15 cellular contexts compared by ENCODE assay signal in the genomic region with DNA sequence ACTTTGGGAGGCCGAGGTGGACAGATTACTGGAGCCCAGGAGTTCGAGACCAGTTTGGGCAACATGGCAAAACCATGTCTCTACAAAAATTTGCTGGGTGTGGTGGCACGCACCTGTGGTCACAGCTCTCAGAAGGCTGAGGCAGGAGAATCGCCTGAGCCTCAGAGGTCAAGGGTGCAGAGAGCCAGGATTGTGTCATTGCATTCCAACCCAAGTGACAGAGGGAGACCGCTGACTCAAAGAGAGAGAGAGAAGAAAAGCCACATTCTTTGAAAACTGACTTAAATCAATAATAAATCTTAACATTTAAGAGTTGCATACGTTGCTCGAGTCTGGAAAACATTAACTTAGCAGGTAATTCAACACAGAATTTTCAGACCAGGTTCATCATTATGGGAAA.
DNase-seq lines count a peak whose midpoint lies in the region; ATAC-seq, FAIRE-seq and TF ChIP-seq lines count a peak whose summit lies in the region.
"Had no signal": no experiment of that assay in that cellular context is flagged by ENCODE, and none has a peak within 500 bp of the region (broad histone marks: within the 10 kb centered on the region; RNA-seq: fewer than 3 reads in every experiment).

No MANE protein-coding gene starts in this region.

- H3K4me3 ChIP-seq in epithelial cell of proximal tubule (ENCODE audit: low read depth, low read length), result no peak overlapping the region
- H3K4me3 ChIP-seq in aorta (ENCODE audit: low read length in 2 of 2), result no peak overlapping the region

- ATAC-seq in GM19351 (IDR thresholded peaks at IDR 0.05; ENCODE audit: unreplicated experiment), result peak; percentile 61
- peak; percentile 56 for ATAC-seq in HG03565 (IDR thresholded peaks at IDR 0.05; ENCODE audit: unreplicated experiment)
- no peak for ATAC-seq in left lobe of liver
- no peak for ATAC-seq in aorta (ENCODE audit: low FRiP score)
- ATAC-seq: left cardiac atrium had no signal

- POLR2A ChIA-PET in HEK293T (lab: Yijun Ruan, JAX), result no interaction called here

- H3K27me3 ChIP-seq in aorta (ENCODE audit: control insufficient read depth in 1 of 2, insufficient read depth in 2 of 2, low read length in 1 of 2), result no peaks in the 10 kb centered on the region
- H3K27me3 ChIP-seq: neutrophil had no signal

- DNase-seq in GM18507 (ENCODE audit: extremely low spot score, insufficient read length, low read depth) (no peak), epithelial cell of proximal tubule (ENCODE audit: low read depth) (peak; percentile 15), left lobe of liver (ENCODE audit: low spot score) (no peak), hepatic stellate cell (ENCODE audit: low spot score) (no peak), aorta (no peak), HEK293T (ENCODE audit: extremely low spot score) (no peak)
- DNase-seq: amygdala; CD4-positive, alpha-beta memory T cell; left cardiac atrium; NCI-H2029; stimulated activated CD4-positive, alpha-beta T cell treated with anti-CD3 and anti-CD28 coated beads, Interleukin-2, amount 100 ng/mL, for 48 hours had no signal

- no peak for TF ChIP-seq CTCF in epithelial cell of proximal tubule (conservative IDR thresholded peaks at IDR 0.05; ENCODE audit: low read depth, low read length)

- CTCF ChIA-PET in HEK293T (lab: Yijun Ruan, JAX), result no interaction called here

- no peaks in the 10 kb centered on the region for H3K9me3 ChIP-seq in aorta (ENCODE audit: control insufficient read depth, low read length)
- H3K9me3 ChIP-seq: neutrophil had no signal

- H3K27ac ChIP-seq in aorta (ENCODE audit: low read depth in 1 of 2, low read length in 2 of 2), result no peak overlapping the region
- H3K27ac ChIP-seq: neutrophil had no signal

- FAIRE-seq in GM18507 (lab: Jason Lieb, UNC), result peak; percentile 61
- FAIRE-seq: frontal cortex had no signal

- intact Hi-C loops in aorta (cut with DNase I), result no loop called here

- H3K4me1 ChIP-seq in aorta (ENCODE audit: control insufficient read depth in 1 of 2, insufficient read depth in 2 of 2, low read length in 2 of 2), result no peaks in the 10 kb centered on the region

- no peaks in the 10 kb centered on the region for H3K36me3 ChIP-seq in aorta (ENCODE audit: control insufficient read depth in 1 of 2, insufficient read depth in 2 of 2, low read length in 1 of 2)
- H3K36me3 ChIP-seq: neutrophil had no signal

- 80 to 88% methylated on average over 7 of the region's 7 CpGs for WGBS in aorta, 2 donors

TF ChIP-seq in HEK293T, 16 proteins besides CTCF, POLR2A, EP300 and RAD21:
- TF ChIP-seq LEF1 (IDR thresholded peaks at IDR 0.05; ENCODE audit: borderline replicate concordance) (no peak), HDGF (IDR thresholded peaks at IDR 0.05; ENCODE audit: borderline replicate concordance) (no peak), FOXM1 (IDR thresholded peaks at IDR 0.05; ENCODE audit: borderline replicate concordance) (no peak), ELF4 (IDR thresholded peaks at IDR 0.05) (no peak), PKNOX1 (IDR thresholded peaks at IDR 0.05) (no peak), CTBP1 (IDR thresholded peaks at IDR 0.05; ENCODE audit: borderline replicate concordance) (no peak), BHLHE40 (IDR thresholded peaks at IDR 0.05; ENCODE audit: borderline replicate concordance) (no peak), SUZ12 (IDR thresholded peaks at IDR 0.05) (no peak), SP1 (IDR thresholded peaks at IDR 0.05) (no peak), FOXK2 (IDR thresholded peaks at IDR 0.05) (no peak), ARNT (IDR thresholded peaks at IDR 0.05) (no peak), L3MBTL2 (conservative IDR thresholded peaks at IDR 0.05) (no peak)

Comparison
In these comparisons a context has a peak if more than half of its experiments do, and no peak if none do; other contexts are left out.
1. ATAC-seq: peak in GM19351 (single experiment) and HG03565 (single experiment); none in left lobe of liver (single experiment) and aorta (single experiment).